8 cellular contexts compared by ENCODE assay signal in the genomic region with DNA sequence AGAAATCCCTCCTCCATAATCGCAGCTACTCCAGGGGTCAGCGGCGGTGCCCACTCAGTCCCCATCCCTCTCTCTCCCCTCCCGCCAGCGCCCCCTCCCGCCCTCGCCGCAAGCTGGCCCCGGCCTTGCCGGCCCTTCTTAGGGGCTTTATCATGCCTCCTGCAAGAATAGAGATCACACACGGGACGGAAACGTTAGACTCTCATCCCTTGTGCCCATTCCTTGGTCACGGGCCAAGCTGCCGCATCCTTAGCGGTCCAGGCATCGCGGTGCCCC. TPM values are rescaled to one million over a fixed set of nuclear protein-coding genes. Genes with fewer than 3 reads are reported as not detected.
DNase-seq lines count a peak whose midpoint lies in the region; ATAC-seq and TF ChIP-seq lines count a peak whose summit lies in the region.

No MANE protein-coding gene starts in this region.

- peak overlapping the region; percentile 25 to 59; a peak in 3 of 4 replicates for H3K4me3 ChIP-seq in SK-N-SH (ENCODE audit: low read depth in 2 of 2, low read length in 1 of 2)
- no peak overlapping the region for H3K4me3 ChIP-seq in cardiac muscle cell
- peak overlapping the region in 5 of 7 experiments; percentile 8 to 91 (median 24) for H3K4me3 ChIP-seq in skin epidermis

- no peak overlapping the region for H2AK5ac ChIP-seq in H9 (ENCODE audit: insufficient read length, low read length)

- H3K23ac ChIP-seq in H9 (ENCODE audit: insufficient read length, low read depth, low read length), result no peak overlapping the region

- H3K9me3 ChIP-seq in H9 (ENCODE audit: control insufficient read depth, low read depth, low read length) (no peaks in the 10 kb centered on the region), SK-N-SH (no peaks in the 10 kb centered on the region), cardiac muscle cell (ENCODE audit: low read depth) (no peaks in the 10 kb centered on the region)

- WGBS in H9 (ENCODE audit: extremely low coverage, insufficient read length, low lambda C conversion rate), result no CpG with 5 or more reads among the region's 18 CpGs
- 20% methylated on average over 17 of the region's 18 CpGs for WGBS in SK-N-SH (ENCODE audit: low lambda C conversion rate)

- H3K79me2 ChIP-seq in H9 (ENCODE audit: insufficient read depth, low read length) (no peaks in the 10 kb centered on the region), SK-N-SH (ENCODE audit: insufficient read depth) (peaks cover 38% of the 10 kb centered on the region)

- peak overlapping the region; percentile 63 to 88 (median 80); a peak in 1 of 7 replicates for H3K27ac Mint-ChIP-seq in H9

- peaks cover 3% of the 10 kb centered on the region for H3K23me2 ChIP-seq in H9 (ENCODE audit: insufficient read length, low read depth, low read length, poor library complexity, severe bottlenecking)

- no peak overlapping the region for H2BK120ac ChIP-seq in H9 (ENCODE audit: low read depth, low read length, poor library complexity, severe bottlenecking)

- H3K36me3 Mint-ChIP-seq in H9 (ENCODE audit: insufficient read depth in 1 of 3, low read depth in 3 of 3), result peaks cover under 1 to 6% (median 3%) of the 10 kb centered on the region in 3 experiments; a peak in 4 of 7 replicates

- H3K9ac ChIP-seq in H9 (ENCODE audit: extremely low read depth, insufficient read length, low read length) (no peak overlapping the region), SK-N-SH (no peak overlapping the region)

- H3K27ac ChIP-seq in H9 (ENCODE audit: insufficient read length, low read depth, low read length) (no peak overlapping the region), SK-N-SH (ENCODE audit: low read depth in 2 of 2, low read length in 1 of 2) (peak overlapping the region in 1 of 2 experiments; percentile 63; a peak in 2 of 4 replicates), cardiac muscle cell (peak overlapping the region; percentile 97), skin epidermis (peak overlapping the region in 20 of 21 experiments; percentile 5 to 93 (median 58))

- no peak for DNase-seq in H9
- no peak for DNase-seq in SK-N-SH
- DNase-seq in cardiac muscle cell (ENCODE audit: low read depth in 1 of 2, low spot score in 1 of 2), result no peak
- DNase-seq in HT-29 (ENCODE audit: low spot score), result no peak
- no peak for DNase-seq in SHP77 (lab: John Stamatoyannopoulos, UW)
- DNase-seq in retina, result no peak

- no peak overlapping the region for H4K8ac ChIP-seq in H9 (replicated peaks; ENCODE audit: insufficient read length, low read depth, low read length)

- TF ChIP-seq CTCF in H9 (conservative IDR thresholded peaks at IDR 0.05), result no peak
- TF ChIP-seq CTCF in SK-N-SH (IDR thresholded peaks at IDR 0.05), result no peak
- no peak for TF ChIP-seq CTCF in cardiac muscle cell (IDR thresholded peaks at IDR 0.05; ENCODE audit: low read depth, low read length)

- no peak overlapping the region for H4K91ac ChIP-seq in H9 (ENCODE audit: insufficient read length, low read depth, low read length)

- H3K18ac ChIP-seq in H9 (ENCODE audit: insufficient read length, low read depth, low read length), result no peak overlapping the region

- H2BK15ac ChIP-seq in H9 (ENCODE audit: low read depth, low read length), result no peak overlapping the region

- no peaks in the 10 kb centered on the region for H3K27me3 ChIP-seq in H9 (ENCODE audit: insufficient read depth, low read length)
- H3K27me3 ChIP-seq in SK-N-SH (ENCODE audit: insufficient read depth), result no peaks in the 10 kb centered on the region
- no peaks in the 10 kb centered on the region for H3K27me3 ChIP-seq in cardiac muscle cell

- H3K4me1 Mint-ChIP-seq in H9, result peaks cover 15 to 26% of the 10 kb centered on the region in 2 experiments

- POLR2A ChIA-PET in SK-N-SH (lab: Yijun Ruan, JAX), result interaction anchor here (0.5 to 3.4 kb wide), 11 partner anchors 8 to 242 kb away, joined by 3 to 27 read pairs (median 4); partner anchors contain the start of genes CERS5, GPD1 and SMARCD1

- H4K20me1 ChIP-seq in H9 (ENCODE audit: control insufficient read depth, insufficient read depth, insufficient read length) (no peaks in the 10 kb centered on the region), SK-N-SH (ENCODE audit: insufficient read depth) (peaks cover 9% of the 10 kb centered on the region; the same call in 1 of the 2 replicates)

- H3K4me1 ChIP-seq in H9 (ENCODE audit: insufficient read depth, low read length) (peaks cover 10% of the 10 kb centered on the region; the same call in 1 of the 2 replicates), SK-N-SH (ENCODE audit: control insufficient read depth in 1 of 2, insufficient read depth in 2 of 2, low read depth in 1 of 2, low read length in 1 of 2) (peaks cover 12 to 18% of the 10 kb centered on the region in 2 experiments; a peak in 2 of 4 replicates), cardiac muscle cell (ENCODE audit: low read depth) (peaks cover 33% of the 10 kb centered on the region)

- peaks cover under 1% of the 10 kb centered on the region for H3K79me1 ChIP-seq in H9 (ENCODE audit: insufficient read depth, low read depth, low read length, poor library complexity, severe bottlenecking)

- H3F3A ChIP-seq in SK-N-SH (replicated peaks; ENCODE audit: insufficient read depth), result peaks cover 15% of the 10 kb centered on the region

- H3K56ac ChIP-seq in H9 (ENCODE audit: insufficient read length, low read depth, low read length), result no peak overlapping the region

- no peak overlapping the region for H3K4ac ChIP-seq in H9 (ENCODE audit: low read depth, low read length)

- H3K9me3 Mint-ChIP-seq in H9, result no peaks in the 10 kb centered on the region

- H3K14ac ChIP-seq in H9 (ENCODE audit: insufficient read depth, low read length), result no peak overlapping the region

- TF ChIP-seq EP300 in SK-N-SH (IDR thresholded peaks at IDR 0.05; ENCODE audit: borderline replicate concordance in 1 of 2, low read depth in 1 of 2, low read length in 1 of 2), result no peak

- CTCF ChIA-PET in SK-N-SH (lab: Yijun Ruan, JAX), result interaction anchor here (0.6 to 5.5 kb wide), 48 partner anchors 13 to 370 kb away, joined by 3 to 96 read pairs (median 5); partner anchors contain the start of genes AQP5, CERS5, GPD1 and SMARCD1

- H3K27me3 Mint-ChIP-seq in H9 (ENCODE audit: low read depth), result no peaks in the 10 kb centered on the region; the same call in 1 of the 2 replicates

- no peak for ATAC-seq in HG03354 (IDR thresholded peaks at IDR 0.05; ENCODE audit: poor library complexity, severe bottlenecking, unreplicated experiment)

- peak overlapping the region; percentile 66 to 93 for H3K4me3 Mint-ChIP-seq in H9

- H2AFZ ChIP-seq in H9 (ENCODE audit: low read length) (no peak overlapping the region), SK-N-SH (ENCODE audit: low read depth) (peak overlapping the region; percentile 75; the same call in 1 of the 2 replicates)

- H3K4me2 ChIP-seq in H9 (ENCODE audit: insufficient read depth, insufficient read length, low read length), result peak overlapping the region; percentile 44
- peak overlapping the region; percentile 68; the same call in 1 of the 2 replicates for H3K4me2 ChIP-seq in SK-N-SH

- no peak overlapping the region for H2BK12ac ChIP-seq in H9 (ENCODE audit: insufficient read length, low read depth, low read length)

- H3K36me3 ChIP-seq in SK-N-SH (replicated peaks in 1 of 2; ENCODE audit: control insufficient read depth in 1 of 2, insufficient read depth in 2 of 2, low read length in 1 of 2), result peaks cover 0 to 9% of the 10 kb centered on the region in 2 experiments
- no peaks in the 10 kb centered on the region for H3K36me3 ChIP-seq in cardiac muscle cell

- H2BK20ac ChIP-seq in H9 (ENCODE audit: low read depth, low read length, poor library complexity, severe bottlenecking), result no peak overlapping the region

- TF ChIP-seq RAD21 in SK-N-SH (IDR thresholded peaks at IDR 0.05; ENCODE audit: low read length), result no peak

- H3T11ph ChIP-seq in H9 (ENCODE audit: low read length), result no peak overlapping the region

- no peak overlapping the region for H2BK5ac ChIP-seq in H9 (ENCODE audit: insufficient read length, low read length)

- H4K5ac ChIP-seq in H9 (ENCODE audit: insufficient read length, low read depth, low read length), result no peak overlapping the region

- H3K9me2 ChIP-seq in SK-N-SH, result no peaks in the 10 kb centered on the region

TF ChIP-seq in SK-N-SH, 30 proteins besides CTCF, POLR2A, EP300 and RAD21 (continues in another document):
- no peak for TF ChIP-seq ELF1 (IDR thresholded peaks at IDR 0.05)
- TF ChIP-seq TAF1 (IDR thresholded peaks at IDR 0.05; ENCODE audit: borderline replicate concordance, low read depth, low read length), result no peak
- TF ChIP-seq RFX5 (IDR thresholded peaks at IDR 0.05; ENCODE audit: low read length), result no peak

RNA-seq across cellular contexts. Expression of gene COX14, which starts 0.7 kb away (rescaled TPM):
- total RNA-seq in H9 (2021) (31.2 and 31.9 TPM in 2 replicates), cardiac muscle cell (43.9 and 105 TPM in 2 replicates)
- polyA plus RNA-seq in SK-N-SH (2012; rRNA removed) (204 and 218 TPM in 2 replicates), cardiac muscle cell (234 and 265 TPM in 2 replicates)
- 212 and 214 TPM in 2 replicates for polyA plus RNA-seq in SK-N-SH (2012; cell fraction: cytosol; rRNA removed)
- 56.4 and 74.7 TPM in 2 replicates for polyA plus RNA-seq in SK-N-SH (2012; cell fraction: nucleus; rRNA removed)
- total RNA-seq in HT-29 (2014; rRNA removed; shearing (Covaris generic)), result 85.6 and 98.6 TPM in 2 replicates

RNA-seq across cellular contexts. Expression of gene GPD1, which starts 7.5 kb away (rescaled TPM):
- total RNA-seq in H9 (2021) (0.70 and 1.2 TPM in 2 replicates), cardiac muscle cell (1.7 and 3.4 TPM in 2 replicates)
- polyA plus RNA-seq in SK-N-SH (2012; rRNA removed) (0.07 and 0.26 TPM in 2 replicates), cardiac muscle cell (2.5 and 4.3 TPM in 2 replicates)
- 0.06 and 0.07 TPM in 2 replicates for polyA plus RNA-seq in SK-N-SH (2012; cell fraction: cytosol; rRNA removed)
- 0.72 and 1.0 TPM in 2 replicates for polyA plus RNA-seq in SK-N-SH (2012; cell fraction: nucleus; rRNA removed)
- total RNA-seq in HT-29 (2014; rRNA removed; shearing (Covaris generic)), result 8.0 and 9.5 TPM in 2 replicates

RNA-seq across cellular contexts. Expression of gene SMARCD1, which starts 26.2 kb away (rescaled TPM):
- 142 and 152 TPM in 2 replicates for total RNA-seq in H9 (2021)
- polyA plus RNA-seq in SK-N-SH (2012; rRNA removed), result 58.5 and 77.2 TPM in 2 replicates
- 37.1 and 43.2 TPM in 2 replicates for polyA plus RNA-seq in SK-N-SH (2012; cell fraction: cytosol; rRNA removed)
- 190 and 230 TPM in 2 replicates for polyA plus RNA-seq in SK-N-SH (2012; cell fraction: nucleus; rRNA removed)
- 97.8 and 108 TPM in 2 replicates for total RNA-seq in cardiac muscle cell
- 40.7 and 45.1 TPM in 2 replicates for polyA plus RNA-seq in cardiac muscle cell
- total RNA-seq in HT-29 (2014; rRNA removed; shearing (Covaris generic)), result 74.8 and 90.4 TPM in 2 replicates

RNA-seq across cellular contexts. Expression of gene ASIC1, which starts 54.0 kb away (rescaled TPM):
- total RNA-seq in H9 (2021), result 3.9 and 4.0 TPM in 2 replicates
- polyA plus RNA-seq in SK-N-SH (2012; rRNA removed), result 24.3 and 28.4 TPM in 2 replicates
- polyA plus RNA-seq in SK-N-SH (2012; cell fraction: cytosol; rRNA removed), result 13.0 and 18.6 TPM in 2 replicates
- 49.9 and 58.9 TPM in 2 replicates for polyA plus RNA-seq in SK-N-SH (2012; cell fraction: nucleus; rRNA removed)
- 5.0 and 7.0 TPM in 2 replicates for total RNA-seq in cardiac muscle cell
- polyA plus RNA-seq in cardiac muscle cell, result 4.6 and 6.9 TPM in 2 replicates
- 6.7 and 7.0 TPM in 2 replicates for total RNA-seq in HT-29 (2014; rRNA removed; shearing (Covaris generic))

RNA-seq across cellular contexts. Expression of gene CERS5, which starts 55.8 kb away (rescaled TPM):
- 62.5 and 68.8 TPM in 2 replicates for total RNA-seq in H9 (2021)
- polyA plus RNA-seq in SK-N-SH (2012; rRNA removed), result 56.9 and 68.3 TPM in 2 replicates
- polyA plus RNA-seq in SK-N-SH (2012; cell fraction: cytosol; rRNA removed), result 53.7 and 58.9 TPM in 2 replicates
- 123 and 155 TPM in 2 replicates for polyA plus RNA-seq in SK-N-SH (2012; cell fraction: nucleus; rRNA removed)
- total RNA-seq in cardiac muscle cell, result 51.9 and 78.4 TPM in 2 replicates
- polyA plus RNA-seq in cardiac muscle cell, result 107 and 127 TPM in 2 replicates
- total RNA-seq in HT-29 (2014; rRNA removed; shearing (Covaris generic)), result 13.9 and 20.5 TPM in 2 replicates
